In the genomic region with DNA sequence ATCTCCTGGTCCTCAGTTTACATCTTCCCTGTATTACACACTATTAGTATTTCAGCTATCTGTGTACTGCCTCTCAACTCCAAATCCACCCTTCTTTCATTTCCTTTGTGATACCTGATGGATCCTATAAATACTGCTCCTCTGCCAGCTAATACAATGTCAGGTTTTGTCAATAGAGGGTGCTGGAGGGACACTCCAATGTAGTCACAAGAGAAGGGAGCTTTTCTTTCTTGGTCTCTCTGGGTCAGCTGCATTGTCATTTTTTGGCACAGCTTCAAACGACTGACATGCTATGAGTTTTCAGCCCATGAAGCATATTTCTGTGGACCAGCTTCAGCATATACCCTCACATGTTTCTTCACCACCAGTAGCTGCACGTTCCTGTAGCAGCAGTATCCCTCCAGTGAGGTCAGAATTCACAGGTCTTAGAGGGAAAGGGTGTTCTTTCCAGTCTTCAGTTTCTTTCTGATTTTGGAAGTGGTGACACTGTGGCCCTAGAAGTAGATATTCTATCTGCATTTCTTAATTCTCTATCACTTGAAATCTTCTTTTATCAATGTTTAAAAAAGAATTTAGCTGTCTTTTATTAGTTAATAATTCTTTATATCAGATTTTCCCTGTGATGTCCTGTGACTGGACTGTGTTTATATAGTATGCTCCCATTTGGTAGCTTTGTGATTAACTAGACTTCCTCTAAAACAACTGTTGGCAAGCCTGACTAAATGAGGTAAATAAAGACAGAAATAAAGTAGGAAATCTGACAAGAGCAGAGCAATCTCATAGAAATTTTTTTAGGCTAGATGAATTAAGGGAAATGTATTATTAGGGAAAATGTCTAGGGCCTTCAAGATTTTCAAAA, we compare ENCODE assay signal across 8 cellular contexts.
DNase-seq lines count a peak whose midpoint lies in the region; ATAC-seq and TF ChIP-seq lines count a peak whose summit lies in the region.

No MANE protein-coding gene starts in this region.

- H3K27me3 ChIP-seq in sigmoid colon: no peaks in the 10 kb centered on the region

- no peaks in the 10 kb centered on the region for H3K9me3 ChIP-seq in sigmoid colon

- intact Hi-C loops in sigmoid colon (cut with DNase I): no loop called here

- TF ChIP-seq CTCF in sigmoid colon (IDR thresholded peaks at IDR 0.05): peak in 1 of 4 experiments; percentile 24

- peak; percentile 8 for DNase-seq in A172 (ENCODE audit: low spot score)
- DNase-seq in NCI-H1105 (lab: John Stamatoyannopoulos, UW): peak; percentile 18
- peak; percentile 30 for DNase-seq in astrocyte of the hippocampus (ENCODE audit: low read depth, low spot score)
- peak; percentile 63 for DNase-seq in midbrain (lab: John Stamatoyannopoulos, UW)
- DNase-seq in NCI-H1436 (lab: John Stamatoyannopoulos, UW): no peak
- no peak for DNase-seq in sigmoid colon

- H3K4me3 ChIP-seq in sigmoid colon: no peak overlapping the region

- no peaks in the 10 kb centered on the region for H3K36me3 ChIP-seq in sigmoid colon

- 4 to 7% methylated on average over 2 of the region's 2 CpGs for WGBS in sigmoid colon, 2 donors

- no peak for TF ChIP-seq POLR2A in sigmoid colon (IDR thresholded peaks at IDR 0.05)

- ATAC-seq in GM19351 (IDR thresholded peaks at IDR 0.05; ENCODE audit: unreplicated experiment): peak; percentile 73
- ATAC-seq in HG02870 (IDR thresholded peaks at IDR 0.05; ENCODE audit: unreplicated experiment): no peak

- no peak overlapping the region for H3K27ac ChIP-seq in sigmoid colon

- no peak for TF ChIP-seq EP300 in sigmoid colon (IDR thresholded peaks at IDR 0.05)

- H3K4me1 ChIP-seq in sigmoid colon: no peaks in the 10 kb centered on the region

Comparison
In these comparisons a context has a peak if more than half of its experiments do, and no peak if none do; other contexts are left out.
1. DNase-seq: peak in A172 (single experiment), NCI-H1105 (single experiment), astrocyte of the hippocampus (single experiment) and midbrain (single experiment); none in NCI-H1436 (single experiment) and sigmoid colon (single experiment).